12 cellular contexts compared by ENCODE assay signal in genomic region chr20:60249436-60249835, GRCh38.
DNase-seq lines count a peak whose midpoint lies in the region; ATAC-seq and TF ChIP-seq lines count a peak whose summit lies in the region.
"Had no signal": no experiment of that assay in that cellular context is flagged by ENCODE, and none has a peak within 500 bp of the region (broad histone marks: within the 10 kb centered on the region; RNA-seq: fewer than 3 reads in every experiment).

No MANE protein-coding gene starts in this region.

- TF ChIP-seq CTCF in PC-3 (conservative IDR thresholded peaks at IDR 0.05; ENCODE audit: low read depth, low read length) = no peak
- no peak for TF ChIP-seq CTCF in osteocyte (IDR thresholded peaks at IDR 0.05)

- no peak overlapping the region for H3K4me2 ChIP-seq in PC-3 (ENCODE audit: low read length)

- POLR2A ChIA-PET in PC-3 (lab: Charles Lee; ENCODE audit: unreplicated experiment) = no interaction called here

- H3K9ac ChIP-seq in PC-3 (ENCODE audit: low read length) = no peak overlapping the region

- H3K9me2 ChIP-seq in PC-3 (replicated peaks; ENCODE audit: low read length) = no peaks in the 10 kb centered on the region

- no peak overlapping the region for H3K27ac ChIP-seq in PC-3 (ENCODE audit: low read length)
- peak overlapping the region; percentile 34 for H3K27ac ChIP-seq in epithelial cell of prostate
- H3K27ac ChIP-seq: lower lobe of right lung had no signal

- H3K4me3 Mint-ChIP-seq in osteocyte (ENCODE audit: unreplicated experiment) = no peak overlapping the region
- H3K4me3 Mint-ChIP-seq in activated T-helper 2 cell treated with anti-CD3 and anti-CD28 coated beads, Interferon-gamma antibody, Interleukin-2, Interleukin-4, amounts not matched to agents 10 μg/mL and 5 μg/mL and 100 μg/mL, durations not matched to agents 14 hours and 24 hours and 36 hours (ENCODE audit: low read depth) = no peak overlapping the region
- H3K4me3 Mint-ChIP-seq: activated CD4-positive, alpha-beta memory T cell treated with anti-CD3 and anti-CD28 coated beads for 36 hours had no signal

- peak; percentile 94 for DNase-seq in Daoy (ENCODE audit: low read depth)
- DNase-seq in PC-3 = peak; percentile 71
- peak; percentile 81 for DNase-seq in epithelial cell of prostate (ENCODE audit: low read depth, low spot score)
- DNase-seq in osteocyte (ENCODE audit: extremely low spot score, unreplicated experiment) = peak; percentile 75
- no peak for DNase-seq in activated T-helper 2 cell treated with anti-CD3 and anti-CD28 coated beads, Interferon-gamma antibody, Interleukin-2, Interleukin-4, amounts not matched to agents 10 μg/mL and 5 μg/mL and 100 μg/mL, durations not matched to agents 14 hours and 24 hours and 36 hours (ENCODE audit: low spot score)
- no peak for DNase-seq in activated CD4-positive, CD25-positive, alpha-beta regulatory T cell treated with anti-CD3 and anti-CD28 coated beads, Interleukin-2, amount 50 U/mL, for 72 hours
- DNase-seq in NCI-H187 (lab: John Stamatoyannopoulos, UW) = no peak
- DNase-seq: activated CD4-positive, alpha-beta memory T cell treated with anti-CD3 and anti-CD28 coated beads for 36 hours; DMS53; lower lobe of right lung; NCI-H526 treated with DMSO at 0.1 percent for 48 hours had no signal

- H3K4me1 ChIP-seq in PC-3 (ENCODE audit: insufficient read depth, low read length) = peaks cover 6% of the 10 kb centered on the region; the same call in 1 of the 2 replicates
- H3K4me1 ChIP-seq: lower lobe of right lung had no signal

- peaks cover 11% of the 10 kb centered on the region for H3K4me1 Mint-ChIP-seq in osteocyte (ENCODE audit: unreplicated experiment)
- no peaks in the 10 kb centered on the region for H3K4me1 Mint-ChIP-seq in activated T-helper 2 cell treated with anti-CD3 and anti-CD28 coated beads, Interferon-gamma antibody, Interleukin-2, Interleukin-4, amounts not matched to agents 10 μg/mL and 5 μg/mL and 100 μg/mL, durations not matched to agents 14 hours and 24 hours and 36 hours (ENCODE audit: low read depth)

- no peaks in the 10 kb centered on the region for H3K9me3 Mint-ChIP-seq in osteocyte (ENCODE audit: unreplicated experiment)
- H3K9me3 Mint-ChIP-seq in activated T-helper 2 cell treated with anti-CD3 and anti-CD28 coated beads, Interferon-gamma antibody, Interleukin-2, Interleukin-4, amounts not matched to agents 10 μg/mL and 5 μg/mL and 100 μg/mL, durations not matched to agents 14 hours and 24 hours and 36 hours = no peaks in the 10 kb centered on the region
- H3K9me3 Mint-ChIP-seq: activated CD4-positive, alpha-beta memory T cell treated with anti-CD3 and anti-CD28 coated beads for 36 hours had no signal

- H3K79me2 ChIP-seq in PC-3 (ENCODE audit: low read length) = no peaks in the 10 kb centered on the region

- intact Hi-C loops in PC-3 (cut with micrococcal nuclease) = no loop called here
- intact Hi-C loops in activated T-helper 2 cell treated with anti-CD3 and anti-CD28 coated beads, Interferon-gamma antibody, Interleukin-2, Interleukin-4, amounts not matched to agents 10 μg/mL and 5 μg/mL and 100 μg/mL, durations not matched to agents 14 hours and 24 hours and 36 hours (cut with micrococcal nuclease) = no loop called here

- H3K36me3 Mint-ChIP-seq in osteocyte (ENCODE audit: unreplicated experiment) = no peaks in the 10 kb centered on the region
- no peaks in the 10 kb centered on the region for H3K36me3 Mint-ChIP-seq in activated T-helper 2 cell treated with anti-CD3 and anti-CD28 coated beads, Interferon-gamma antibody, Interleukin-2, Interleukin-4, amounts not matched to agents 10 μg/mL and 5 μg/mL and 100 μg/mL, durations not matched to agents 14 hours and 24 hours and 36 hours (ENCODE audit: low read depth)
- H3K36me3 Mint-ChIP-seq: activated CD4-positive, alpha-beta memory T cell treated with anti-CD3 and anti-CD28 coated beads for 36 hours had no signal

- no peaks in the 10 kb centered on the region for H3K27me3 ChIP-seq in PC-3 (ENCODE audit: low read length)

- no peaks in the 10 kb centered on the region for H4K20me1 ChIP-seq in PC-3 (ENCODE audit: low read length)

- no peaks in the 10 kb centered on the region for H3K9me3 ChIP-seq in PC-3 (ENCODE audit: low read length)
- H3K9me3 ChIP-seq: lower lobe of right lung had no signal

- no peak overlapping the region for H3K4me3 ChIP-seq in PC-3 (ENCODE audit: low read length)
- H3K4me3 ChIP-seq: lower lobe of right lung had no signal

- H3K27ac Mint-ChIP-seq in osteocyte (ENCODE audit: unreplicated experiment) = no peak overlapping the region
- no peak overlapping the region for H3K27ac Mint-ChIP-seq in activated T-helper 2 cell treated with anti-CD3 and anti-CD28 coated beads, Interferon-gamma antibody, Interleukin-2, Interleukin-4, amounts not matched to agents 10 μg/mL and 5 μg/mL and 100 μg/mL, durations not matched to agents 14 hours and 24 hours and 36 hours
- H3K27ac Mint-ChIP-seq: activated CD4-positive, alpha-beta memory T cell treated with anti-CD3 and anti-CD28 coated beads for 36 hours had no signal

- H2AFZ ChIP-seq in PC-3 (ENCODE audit: low read length) = no peak overlapping the region

- BruUV-seq in PC-3 (replicated peaks; lab: Mats Ljungman, UMichigan) = no TSS peak

- H3F3A ChIP-seq in PC-3 (ENCODE audit: low read length, unreplicated experiment) = no peaks in the 10 kb centered on the region

- CTCF ChIA-PET in PC-3 (lab: Charles Lee) = no interaction called here

- no peaks in the 10 kb centered on the region for H3K36me3 ChIP-seq in PC-3 (ENCODE audit: low read depth, low read length)
- H3K36me3 ChIP-seq: lower lobe of right lung had no signal

- ATAC-seq in PC-3 (peak; percentile 43), GM21381 (IDR thresholded peaks at IDR 0.05; ENCODE audit: unreplicated experiment) (no peak)

- H3K27me3 Mint-ChIP-seq in osteocyte (ENCODE audit: unreplicated experiment) = no peaks in the 10 kb centered on the region
- no peaks in the 10 kb centered on the region for H3K27me3 Mint-ChIP-seq in activated T-helper 2 cell treated with anti-CD3 and anti-CD28 coated beads, Interferon-gamma antibody, Interleukin-2, Interleukin-4, amounts not matched to agents 10 μg/mL and 5 μg/mL and 100 μg/mL, durations not matched to agents 14 hours and 24 hours and 36 hours (ENCODE audit: low read depth)

Comparison
In these comparisons a context has a peak if more than half of its experiments do, and no peak if none do; other contexts are left out.
1. DNase-seq: peak in Daoy (single experiment), PC-3 (single experiment), epithelial cell of prostate (single experiment) and osteocyte (single experiment); none in activated T-helper 2 cell treated with anti-CD3 and anti-CD28 coated beads, Interferon-gamma antibody, Interleukin-2, Interleukin-4, amounts not matched to agents 10 μg/mL and 5 μg/mL and 100 μg/mL, durations not matched to agents 14 hours and 24 hours and 36 hours (single experiment), activated CD4-positive, CD25-positive, alpha-beta regulatory T cell treated with anti-CD3 and anti-CD28 coated beads, Interleukin-2, amount 50 U/mL, for 72 hours (single experiment) and NCI-H187 (0 of 2).